Comparison of ENCODE assay signal across 2 cellular contexts in the genomic region with DNA sequence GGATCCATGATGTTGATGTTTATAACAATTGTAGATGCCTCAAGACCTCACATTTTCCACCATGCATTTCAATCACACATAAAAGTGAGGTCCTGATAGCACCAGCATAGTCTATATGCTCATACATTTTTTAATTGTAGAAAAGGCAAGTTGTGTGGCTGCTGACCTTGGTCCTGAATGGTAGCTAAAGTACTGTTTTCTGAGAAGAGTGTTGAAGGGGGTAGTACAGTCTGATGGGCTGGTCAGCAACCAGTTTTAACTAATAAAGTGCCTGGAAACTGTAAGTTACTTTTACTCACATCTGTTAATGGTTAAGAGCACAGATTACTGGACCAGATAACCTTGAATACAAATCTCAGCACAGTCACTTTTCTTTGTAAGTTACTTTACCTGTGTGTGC.
A peak's percentile ranks its signal among the peaks of the same experiment; 100 is the strongest.
TF ChIP-seq lines count a peak whose summit lies in the region.

No MANE protein-coding gene starts in this region.

TF ChIP-seq in K562, 482 proteins besides CTCF, POLR2A, EP300 and RAD21 (continues in another document):
- TF ChIP-seq, protein P1, sequence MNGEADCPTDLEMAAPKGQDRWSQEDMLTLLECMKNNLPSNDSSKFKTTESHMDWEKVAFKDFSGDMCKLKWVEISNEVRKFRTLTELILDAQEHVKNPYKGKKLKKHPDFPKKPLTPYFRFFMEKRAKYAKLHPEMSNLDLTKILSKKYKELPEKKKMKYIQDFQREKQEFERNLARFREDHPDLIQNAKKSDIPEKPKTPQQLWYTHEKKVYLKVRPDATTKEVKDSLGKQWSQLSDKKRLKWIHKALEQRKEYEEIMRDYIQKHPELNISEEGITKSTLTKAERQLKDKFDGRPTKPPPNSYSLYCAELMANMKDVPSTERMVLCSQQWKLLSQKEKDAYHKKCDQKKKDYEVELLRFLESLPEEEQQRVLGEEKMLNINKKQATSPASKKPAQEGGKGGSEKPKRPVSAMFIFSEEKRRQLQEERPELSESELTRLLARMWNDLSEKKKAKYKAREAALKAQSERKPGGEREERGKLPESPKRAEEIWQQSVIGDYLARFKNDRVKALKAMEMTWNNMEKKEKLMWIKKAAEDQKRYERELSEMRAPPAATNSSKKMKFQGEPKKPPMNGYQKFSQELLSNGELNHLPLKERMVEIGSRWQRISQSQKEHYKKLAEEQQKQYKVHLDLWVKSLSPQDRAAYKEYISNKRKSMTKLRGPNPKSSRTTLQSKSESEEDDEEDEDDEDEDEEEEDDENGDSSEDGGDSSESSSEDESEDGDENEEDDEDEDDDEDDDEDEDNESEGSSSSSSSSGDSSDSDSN (IDR thresholded peaks at IDR 0.05; ENCODE audit: borderline replicate concordance in 1 of 2, low read depth in 2 of 2, low read length in 2 of 2): no peak
- TF ChIP-seq ARHGAP35 (IDR thresholded peaks at IDR 0.05; ENCODE audit: partially characterized antibody) (no peak), TCF7L2 (IDR thresholded peaks at IDR 0.05; ENCODE audit: low read depth, low read length) (no peak), SAFB2 (IDR thresholded peaks at IDR 0.05; ENCODE audit: borderline replicate concordance, low read depth, low read length, severe bottlenecking) (no peak), ZNF766 (CRISPR knock-in tag; conservative IDR thresholded peaks at IDR 0.05) (0 out of 2 replicates have a peak, but pooled peaks have one; percentile 31), MCM3 (IDR thresholded peaks at IDR 0.05) (no peak), ZNF232 (CRISPR knock-in tag; IDR thresholded peaks at IDR 0.05) (0 out of 2 replicates have a peak, but pooled peaks have one; percentile 35), ILF3 (IDR thresholded peaks at IDR 0.05; ENCODE audit: borderline replicate concordance) (no peak), HDAC2 (IDR thresholded peaks at IDR 0.05) (no peak), ZNF165 (CRISPR knock-in tag; IDR thresholded peaks at IDR 0.05; ENCODE audit: borderline replicate concordance) (no peak), ZKSCAN1 (IDR thresholded peaks at IDR 0.05; ENCODE audit: low read depth, low read length) (no peak), CEBPB (tag; IDR thresholded peaks at IDR 0.05) (no peak), HMGN3 (IDR thresholded peaks at IDR 0.05; ENCODE audit: borderline replicate concordance, extremely low read depth, insufficient read length, low read depth, low read length) (no peak), MIER1 (IDR thresholded peaks at IDR 0.05; ENCODE audit: low read depth) (peak; percentile 78), EHMT2 (IDR thresholded peaks at IDR 0.05) (peak; percentile 92)
- TF ChIP-seq, protein P2, sequence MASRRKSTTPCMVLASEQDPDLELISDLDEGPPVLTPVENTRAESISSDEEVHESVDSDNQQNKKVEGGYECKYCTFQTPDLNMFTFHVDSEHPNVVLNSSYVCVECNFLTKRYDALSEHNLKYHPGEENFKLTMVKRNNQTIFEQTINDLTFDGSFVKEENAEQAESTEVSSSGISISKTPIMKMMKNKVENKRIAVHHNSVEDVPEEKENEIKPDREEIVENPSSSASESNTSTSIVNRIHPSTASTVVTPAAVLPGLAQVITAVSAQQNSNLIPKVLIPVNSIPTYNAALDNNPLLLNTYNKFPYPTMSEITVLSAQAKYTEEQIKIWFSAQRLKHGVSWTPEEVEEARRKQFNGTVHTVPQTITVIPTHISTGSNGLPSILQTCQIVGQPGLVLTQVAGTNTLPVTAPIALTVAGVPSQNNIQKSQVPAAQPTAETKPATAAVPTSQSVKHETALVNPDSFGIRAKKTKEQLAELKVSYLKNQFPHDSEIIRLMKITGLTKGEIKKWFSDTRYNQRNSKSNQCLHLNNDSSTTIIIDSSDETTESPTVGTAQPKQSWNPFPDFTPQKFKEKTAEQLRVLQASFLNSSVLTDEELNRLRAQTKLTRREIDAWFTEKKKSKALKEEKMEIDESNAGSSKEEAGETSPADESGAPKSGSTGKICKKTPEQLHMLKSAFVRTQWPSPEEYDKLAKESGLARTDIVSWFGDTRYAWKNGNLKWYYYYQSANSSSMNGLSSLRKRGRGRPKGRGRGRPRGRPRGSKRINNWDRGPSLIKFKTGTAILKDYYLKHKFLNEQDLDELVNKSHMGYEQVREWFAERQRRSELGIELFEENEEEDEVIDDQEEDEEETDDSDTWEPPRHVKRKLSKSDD (conservative IDR thresholded peaks at IDR 0.05; ENCODE audit: low read length): no peak
- TF ChIP-seq, protein P3, sequence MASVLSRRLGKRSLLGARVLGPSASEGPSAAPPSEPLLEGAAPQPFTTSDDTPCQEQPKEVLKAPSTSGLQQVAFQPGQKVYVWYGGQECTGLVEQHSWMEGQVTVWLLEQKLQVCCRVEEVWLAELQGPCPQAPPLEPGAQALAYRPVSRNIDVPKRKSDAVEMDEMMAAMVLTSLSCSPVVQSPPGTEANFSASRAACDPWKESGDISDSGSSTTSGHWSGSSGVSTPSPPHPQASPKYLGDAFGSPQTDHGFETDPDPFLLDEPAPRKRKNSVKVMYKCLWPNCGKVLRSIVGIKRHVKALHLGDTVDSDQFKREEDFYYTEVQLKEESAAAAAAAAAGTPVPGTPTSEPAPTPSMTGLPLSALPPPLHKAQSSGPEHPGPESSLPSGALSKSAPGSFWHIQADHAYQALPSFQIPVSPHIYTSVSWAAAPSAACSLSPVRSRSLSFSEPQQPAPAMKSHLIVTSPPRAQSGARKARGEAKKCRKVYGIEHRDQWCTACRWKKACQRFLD (CRISPR knock-in tag; IDR thresholded peaks at IDR 0.05): no peak
- TF ChIP-seq, protein P4, sequence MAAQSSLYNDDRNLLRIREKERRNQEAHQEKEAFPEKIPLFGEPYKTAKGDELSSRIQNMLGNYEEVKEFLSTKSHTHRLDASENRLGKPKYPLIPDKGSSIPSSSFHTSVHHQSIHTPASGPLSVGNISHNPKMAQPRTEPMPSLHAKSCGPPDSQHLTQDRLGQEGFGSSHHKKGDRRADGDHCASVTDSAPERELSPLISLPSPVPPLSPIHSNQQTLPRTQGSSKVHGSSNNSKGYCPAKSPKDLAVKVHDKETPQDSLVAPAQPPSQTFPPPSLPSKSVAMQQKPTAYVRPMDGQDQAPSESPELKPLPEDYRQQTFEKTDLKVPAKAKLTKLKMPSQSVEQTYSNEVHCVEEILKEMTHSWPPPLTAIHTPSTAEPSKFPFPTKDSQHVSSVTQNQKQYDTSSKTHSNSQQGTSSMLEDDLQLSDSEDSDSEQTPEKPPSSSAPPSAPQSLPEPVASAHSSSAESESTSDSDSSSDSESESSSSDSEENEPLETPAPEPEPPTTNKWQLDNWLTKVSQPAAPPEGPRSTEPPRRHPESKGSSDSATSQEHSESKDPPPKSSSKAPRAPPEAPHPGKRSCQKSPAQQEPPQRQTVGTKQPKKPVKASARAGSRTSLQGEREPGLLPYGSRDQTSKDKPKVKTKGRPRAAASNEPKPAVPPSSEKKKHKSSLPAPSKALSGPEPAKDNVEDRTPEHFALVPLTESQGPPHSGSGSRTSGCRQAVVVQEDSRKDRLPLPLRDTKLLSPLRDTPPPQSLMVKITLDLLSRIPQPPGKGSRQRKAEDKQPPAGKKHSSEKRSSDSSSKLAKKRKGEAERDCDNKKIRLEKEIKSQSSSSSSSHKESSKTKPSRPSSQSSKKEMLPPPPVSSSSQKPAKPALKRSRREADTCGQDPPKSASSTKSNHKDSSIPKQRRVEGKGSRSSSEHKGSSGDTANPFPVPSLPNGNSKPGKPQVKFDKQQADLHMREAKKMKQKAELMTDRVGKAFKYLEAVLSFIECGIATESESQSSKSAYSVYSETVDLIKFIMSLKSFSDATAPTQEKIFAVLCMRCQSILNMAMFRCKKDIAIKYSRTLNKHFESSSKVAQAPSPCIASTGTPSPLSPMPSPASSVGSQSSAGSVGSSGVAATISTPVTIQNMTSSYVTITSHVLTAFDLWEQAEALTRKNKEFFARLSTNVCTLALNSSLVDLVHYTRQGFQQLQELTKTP (IDR thresholded peaks at IDR 0.05; ENCODE audit: low read depth in 1 of 2, partially characterized antibody in 2 of 2): peak in 1 of 2 experiments; percentile 69

TF ChIP-seq in liver, 16 proteins besides CTCF, POLR2A, EP300 and RAD21 (continued from another document):
- TF ChIP-seq, protein P5, sequence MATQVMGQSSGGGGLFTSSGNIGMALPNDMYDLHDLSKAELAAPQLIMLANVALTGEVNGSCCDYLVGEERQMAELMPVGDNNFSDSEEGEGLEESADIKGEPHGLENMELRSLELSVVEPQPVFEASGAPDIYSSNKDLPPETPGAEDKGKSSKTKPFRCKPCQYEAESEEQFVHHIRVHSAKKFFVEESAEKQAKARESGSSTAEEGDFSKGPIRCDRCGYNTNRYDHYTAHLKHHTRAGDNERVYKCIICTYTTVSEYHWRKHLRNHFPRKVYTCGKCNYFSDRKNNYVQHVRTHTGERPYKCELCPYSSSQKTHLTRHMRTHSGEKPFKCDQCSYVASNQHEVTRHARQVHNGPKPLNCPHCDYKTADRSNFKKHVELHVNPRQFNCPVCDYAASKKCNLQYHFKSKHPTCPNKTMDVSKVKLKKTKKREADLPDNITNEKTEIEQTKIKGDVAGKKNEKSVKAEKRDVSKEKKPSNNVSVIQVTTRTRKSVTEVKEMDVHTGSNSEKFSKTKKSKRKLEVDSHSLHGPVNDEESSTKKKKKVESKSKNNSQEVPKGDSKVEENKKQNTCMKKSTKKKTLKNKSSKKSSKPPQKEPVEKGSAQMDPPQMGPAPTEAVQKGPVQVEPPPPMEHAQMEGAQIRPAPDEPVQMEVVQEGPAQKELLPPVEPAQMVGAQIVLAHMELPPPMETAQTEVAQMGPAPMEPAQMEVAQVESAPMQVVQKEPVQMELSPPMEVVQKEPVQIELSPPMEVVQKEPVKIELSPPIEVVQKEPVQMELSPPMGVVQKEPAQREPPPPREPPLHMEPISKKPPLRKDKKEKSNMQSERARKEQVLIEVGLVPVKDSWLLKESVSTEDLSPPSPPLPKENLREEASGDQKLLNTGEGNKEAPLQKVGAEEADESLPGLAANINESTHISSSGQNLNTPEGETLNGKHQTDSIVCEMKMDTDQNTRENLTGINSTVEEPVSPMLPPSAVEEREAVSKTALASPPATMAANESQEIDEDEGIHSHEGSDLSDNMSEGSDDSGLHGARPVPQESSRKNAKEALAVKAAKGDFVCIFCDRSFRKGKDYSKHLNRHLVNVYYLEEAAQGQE (IDR thresholded peaks at IDR 0.05): peak; percentile 97
